In the genomic region with DNA sequence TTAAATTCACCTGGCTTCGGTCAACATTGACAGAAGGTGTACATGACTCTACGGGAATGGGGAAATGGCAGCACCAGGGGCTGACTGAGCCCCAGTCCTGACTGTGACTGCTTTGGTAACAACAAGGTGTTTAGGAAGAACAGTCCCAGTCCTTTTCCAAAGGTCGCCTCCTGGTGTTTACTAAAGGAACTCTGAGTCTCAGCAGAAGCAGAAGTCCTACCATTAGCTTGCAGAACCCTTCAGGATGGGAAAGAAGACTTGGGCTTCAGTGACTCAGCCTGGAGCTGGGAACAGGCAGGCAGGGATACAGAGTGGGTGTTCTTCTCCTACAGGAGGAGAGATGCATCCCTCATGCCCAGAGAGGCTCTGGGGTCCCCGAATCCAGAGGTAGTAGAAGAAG, we compare ENCODE assay signal across 12 cellular contexts.
DNase-seq lines count a peak whose midpoint lies in the region; ATAC-seq, FAIRE-seq and TF ChIP-seq lines count a peak whose summit lies in the region.
"Had no signal": no experiment of that assay in that cellular context is flagged by ENCODE, and none has a peak within 500 bp of the region (broad histone marks: within the 10 kb centered on the region; RNA-seq: fewer than 3 reads in every experiment).

No MANE protein-coding gene starts in this region.

- H3K36me3 ChIP-seq in HepG2 (replicated peaks in 1 of 2; ENCODE audit: control insufficient read depth in 1 of 2, insufficient read depth in 2 of 2, low read length in 2 of 2) (no peaks in the 10 kb centered on the region), right lobe of liver (no peaks in the 10 kb centered on the region), upper lobe of right lung (no peaks in the 10 kb centered on the region)

- H3K9me3 Mint-ChIP-seq in glutamatergic neuron (ENCODE audit: unreplicated experiment) = peaks cover 2% of the 10 kb centered on the region
- H3K9me3 Mint-ChIP-seq: activated T-helper 1 cell treated with anti-CD3 and anti-CD28 coated beads, Interleukin-12 subunit alpha, Interleukin-12 subunit beta, Interleukin-2, Interleukin-4 antibody, amounts not matched to agents 30 ng/mL and 10 ng/mL and 1 ng/mL, durations not matched to agents 14 hours and 24 hours and 36 hours; dendritic cell treated with granulocyte-macrophage colony-stimulating factor and Interleukin-4, amounts not matched to agents 40 ng/mL and 50 ng/mL, for 4 days had no signal

- no peaks in the 10 kb centered on the region for H3K9me3 ChIP-seq in HepG2 (ENCODE audit: low read length)
- H3K9me3 ChIP-seq in right lobe of liver = no peaks in the 10 kb centered on the region
- H3K9me3 ChIP-seq in upper lobe of right lung = no peaks in the 10 kb centered on the region

- 11% methylated on average over 4 of the region's 4 CpGs for WGBS in HepG2 (ENCODE audit: low lambda C conversion rate)
- 94% methylated on average over 2 of the region's 4 CpGs for WGBS in right lobe of liver (ENCODE audit: insufficient coverage, low coverage, low lambda C conversion rate, missing lambda C conversion rate)

- POLR2A ChIA-PET in HepG2 (lab: Yijun Ruan, JAX) = no interaction called here

- TF ChIP-seq CTCF in HepG2 (CRISPR knock-in tag; IDR thresholded peaks at IDR 0.05) (peak; percentile 67), right lobe of liver (IDR thresholded peaks at IDR 0.05) (peak in 2 of 4 donors; percentile 6 to 23), glutamatergic neuron (IDR thresholded peaks at IDR 0.05; ENCODE audit: partially characterized antibody, unreplicated experiment) (peak; percentile 17), upper lobe of right lung (IDR thresholded peaks at IDR 0.05) (peak; percentile 27)

- H3K4me1 ChIP-seq in HepG2 (ENCODE audit: insufficient read depth, low read length) (peaks cover 21% of the 10 kb centered on the region), right lobe of liver (peaks cover 0 to 15% (median 0%) of the 10 kb centered on the region in 4 donors), upper lobe of right lung (peaks cover 20% of the 10 kb centered on the region)

- CTCF ChIA-PET in HepG2 (lab: Yijun Ruan, JAX; ENCODE audit: low intra/inter-chr PET ratio, low total read pairs) = interaction anchor here (1.8 kb wide), 1 partner anchor 113 kb away, joined by 21 read pairs; no protein-coding TSS in a partner anchor

- no peaks in the 10 kb centered on the region for H4K20me1 ChIP-seq in HepG2 (ENCODE audit: insufficient read depth, low read length)

- H3K27me3 ChIP-seq in HepG2 (ENCODE audit: control insufficient read depth in 1 of 2, insufficient read depth in 2 of 2, low read length in 2 of 2) (peaks cover 0 to 4% of the 10 kb centered on the region in 2 experiments; a peak in 2 of 5 replicates), right lobe of liver (no peaks in the 10 kb centered on the region), upper lobe of right lung (no peaks in the 10 kb centered on the region)

- in situ Hi-C loops in HepG2 (cut with HindIII; ENCODE audit: extremely low pct_ligation_motif_present, low pct_unique_long_range_greater_than_20kb) = no loop called here

- ATAC-seq in HepG2 = peak; percentile 85
- ATAC-seq in right lobe of liver = no peak
- peak; percentile 38 for ATAC-seq in upper lobe of right lung
- ATAC-seq in GM18909 (IDR thresholded peaks at IDR 0.05; ENCODE audit: poor library complexity, unreplicated experiment) = no peak

- no peak overlapping the region for H3K4me3 Mint-ChIP-seq in glutamatergic neuron (ENCODE audit: unreplicated experiment)
- H3K4me3 Mint-ChIP-seq: activated T-helper 1 cell treated with anti-CD3 and anti-CD28 coated beads, Interleukin-12 subunit alpha, Interleukin-12 subunit beta, Interleukin-2, Interleukin-4 antibody, amounts not matched to agents 30 ng/mL and 10 ng/mL and 1 ng/mL, durations not matched to agents 14 hours and 24 hours and 36 hours; dendritic cell treated with granulocyte-macrophage colony-stimulating factor and Interleukin-4, amounts not matched to agents 40 ng/mL and 50 ng/mL, for 4 days had no signal

- no peak overlapping the region for H3K9ac ChIP-seq in HepG2 (ENCODE audit: insufficient read depth, low read depth, low read length)

- H3K4me2 ChIP-seq in HepG2 (ENCODE audit: low read depth, low read length) = no peak overlapping the region

- TF ChIP-seq RAD21 in HepG2 (CRISPR knock-in tag; IDR thresholded peaks at IDR 0.05) = no peak

- H3K4me3 ChIP-seq in HepG2 (replicated peaks in 1 of 3; ENCODE audit: insufficient read depth in 1 of 3, low read depth in 2 of 3, low read length in 3 of 3) (no peak overlapping the region), right lobe of liver (no peak overlapping the region), upper lobe of right lung (no peak overlapping the region)

- no peak for FAIRE-seq in HepG2 (lab: Jason Lieb, UNC)

- intact Hi-C loops in HepG2 (cut with micrococcal nuclease; ENCODE audit: unreplicated experiment) (loop anchor here (1.0 kb wide), 1 partner anchor 114 kb away; no protein-coding TSS in a partner anchor), right lobe of liver (cut with DNase I) (no loop called here), upper lobe of right lung (cut with DNase I) (no loop called here)

- no peaks in the 10 kb centered on the region for H3K79me2 ChIP-seq in HepG2 (ENCODE audit: insufficient read depth, low read length)

- TF ChIP-seq EP300 in HepG2 (IDR thresholded peaks at IDR 0.05; ENCODE audit: low read depth in 2 of 2, low read length in 2 of 2) (no peak), HepG2 (CRISPR knock-in tag; IDR thresholded peaks at IDR 0.05; ENCODE audit: borderline replicate concordance) (no peak)

- no peak overlapping the region for H2AFZ ChIP-seq in HepG2 (ENCODE audit: low read length)

- no peak overlapping the region for H3K27ac Mint-ChIP-seq in glutamatergic neuron (ENCODE audit: unreplicated experiment)
- H3K27ac Mint-ChIP-seq: activated T-helper 1 cell treated with anti-CD3 and anti-CD28 coated beads, Interleukin-12 subunit alpha, Interleukin-12 subunit beta, Interleukin-2, Interleukin-4 antibody, amounts not matched to agents 30 ng/mL and 10 ng/mL and 1 ng/mL, durations not matched to agents 14 hours and 24 hours and 36 hours; dendritic cell treated with granulocyte-macrophage colony-stimulating factor and Interleukin-4, amounts not matched to agents 40 ng/mL and 50 ng/mL, for 4 days had no signal

- H3K36me3 Mint-ChIP-seq in glutamatergic neuron (ENCODE audit: unreplicated experiment) = no peaks in the 10 kb centered on the region

- peak; percentile 36 for DNase-seq in HepG2 (ENCODE audit: low spot score)
- DNase-seq in right lobe of liver = no peak
- peak; percentile 32 for DNase-seq in OCI-M1 (lab: John Stamatoyannopoulos, UW)
- DNase-seq in glutamatergic neuron = no peak
- no peak for DNase-seq in upper lobe of right lung
- no peak for DNase-seq in NOMO-1 treated with DMSO at 0.1 percent for 48 hours (lab: John Stamatoyannopoulos, UW; ENCODE audit: unreplicated experiment)
- no peak for DNase-seq in dedifferentiated amniotic fluid mesenchymal stem cell (ENCODE audit: extremely low spot score)
- DNase-seq: C1 segment of cervical spinal cord, Kasumi-1 had no signal

- no peak for TF ChIP-seq POLR2A in HepG2 (IDR thresholded peaks at IDR 0.05; ENCODE audit: insufficient read depth in 1 of 2, low read depth in 2 of 2, low read length in 2 of 2)
- no peak for TF ChIP-seq POLR2A in right lobe of liver (IDR thresholded peaks at IDR 0.05)

- peaks cover 27% of the 10 kb centered on the region for H3K4me1 Mint-ChIP-seq in glutamatergic neuron (ENCODE audit: low read depth, unreplicated experiment)

- H3K27ac ChIP-seq in HepG2 (ENCODE audit: extremely low read length, insufficient read depth, low read length) (no peak overlapping the region), right lobe of liver (no peak overlapping the region), upper lobe of right lung (no peak overlapping the region)

- BruUV-seq in HepG2 (replicated peaks; lab: Mats Ljungman, UMichigan) = no TSS peak

- peaks cover 4% of the 10 kb centered on the region for H3K27me3 Mint-ChIP-seq in glutamatergic neuron (ENCODE audit: unreplicated experiment)

TF ChIP-seq in HepG2, 621 proteins besides CTCF, POLR2A, EP300 and RAD21 (continues in another document):
- TF ChIP-seq, protein P1, sequence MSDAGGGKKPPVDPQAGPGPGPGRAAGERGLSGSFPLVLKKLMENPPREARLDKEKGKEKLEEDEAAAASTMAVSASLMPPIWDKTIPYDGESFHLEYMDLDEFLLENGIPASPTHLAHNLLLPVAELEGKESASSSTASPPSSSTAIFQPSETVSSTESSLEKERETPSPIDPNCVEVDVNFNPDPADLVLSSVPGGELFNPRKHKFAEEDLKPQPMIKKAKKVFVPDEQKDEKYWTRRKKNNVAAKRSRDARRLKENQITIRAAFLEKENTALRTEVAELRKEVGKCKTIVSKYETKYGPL (CRISPR knock-in tag; IDR thresholded peaks at IDR 0.05) = no peak
- no peak for TF ChIP-seq PRDM10 (CRISPR knock-in tag; IDR thresholded peaks at IDR 0.05; ENCODE audit: low read depth)
- no peak for TF ChIP-seq MTA1 (CRISPR knock-in tag; IDR thresholded peaks at IDR 0.05; ENCODE audit: borderline replicate concordance)
- TF ChIP-seq STAG1 (CRISPR knock-in tag; IDR thresholded peaks at IDR 0.05) = peak; percentile 64
- no peak for TF ChIP-seq FOSL1 (CRISPR knock-in tag; IDR thresholded peaks at IDR 0.05; ENCODE audit: borderline replicate concordance)
- TF ChIP-seq ZNF546 (CRISPR knock-in tag; conservative IDR thresholded peaks at IDR 0.05) = no peak

Comparison
In these comparisons a context has a peak if more than half of its experiments do, and no peak if none do; other contexts are left out.
1. ATAC-seq: peak in HepG2 (single experiment) and upper lobe of right lung (single experiment); none in right lobe of liver (0 of 4) and GM18909 (single experiment).
2. DNase-seq: peak in HepG2 (single experiment) and OCI-M1 (single experiment); none in right lobe of liver (0 of 3), glutamatergic neuron (single experiment), upper lobe of right lung (single experiment), NOMO-1 treated with DMSO at 0.1 percent for 48 hours (single experiment) and dedifferentiated amniotic fluid mesenchymal stem cell (single experiment).